In the genomic region with DNA sequence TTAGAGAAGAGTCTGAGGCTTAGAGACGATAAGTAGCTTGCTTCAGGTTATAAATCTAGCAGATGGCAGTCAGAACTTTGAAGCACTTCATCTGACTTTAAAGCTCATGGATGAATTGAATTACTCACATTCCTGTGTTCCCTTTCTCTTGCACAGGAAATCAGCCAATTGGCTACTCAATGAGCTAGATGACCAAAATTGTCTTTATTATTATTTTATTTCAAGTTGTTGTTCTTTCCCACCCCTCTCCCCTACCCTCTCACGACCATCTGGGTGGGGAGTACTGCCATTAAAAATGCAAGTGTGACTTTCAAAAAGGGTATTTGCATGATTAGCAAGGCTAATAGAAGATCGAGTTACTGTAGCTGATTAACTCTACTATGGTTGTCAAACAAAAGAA, we compare ENCODE assay signal across 17 cellular contexts.
"Had no signal": no experiment of that assay in that cellular context is flagged by ENCODE, and none has a peak within 500 bp of the region (broad histone marks: within the 10 kb centered on the region; RNA-seq: fewer than 3 reads in every experiment).

No MANE protein-coding gene starts in this region.

- H3K4me1 ChIP-seq: ascending aorta, spleen, suprapubic skin had no signal

- H3K4me1 Mint-ChIP-seq: activated naive CD8-positive, alpha-beta T cell treated with anti-CD3 and anti-CD28 coated beads, Interleukin-2, amount 50 U/mL, for 24 hours; activated T-helper 17 cell treated with anti-CD3 and anti-CD28 coated beads, Interleukin-2, amount 50 U/mL, for 72 hours had no signal

- H3K9me3 ChIP-seq: ascending aorta, spleen, suprapubic skin had no signal

- H3K36me3 ChIP-seq: ascending aorta, cardiac muscle cell, spleen, suprapubic skin had no signal

- H3K27me3 ChIP-seq: ascending aorta, cardiac muscle cell, hepatocyte, spleen, suprapubic skin had no signal

- H3K27ac ChIP-seq: ascending aorta, cardiac muscle cell, hepatocyte, spleen, suprapubic skin had no signal

- DNase-seq: activated CD4-positive, alpha-beta T cell treated with anti-CD3 and anti-CD28 coated beads, Interleukin-2, amount 50 U/mL, for 4 hours; activated CD4-positive, CD25-positive, alpha-beta regulatory T cell treated with anti-CD3 and anti-CD28 coated beads, Interleukin-2, amount 50 U/mL, for 72 hours; activated naive CD4-positive, alpha-beta T cell treated with Interleukin-2 at 50 U/mL for 16 hours; activated naive CD8-positive, alpha-beta T cell treated with anti-CD3 and anti-CD28 coated beads, Interleukin-2, amount 50 U/mL, for 24 hours; left ventricle myocardium superior; occipital lobe; right cardiac atrium; spleen; T-helper 9 cell had no signal

- H3K4me3 ChIP-seq: ascending aorta, cardiac muscle cell, hepatocyte, spleen, suprapubic skin had no signal

- H3K27me3 Mint-ChIP-seq: activated naive CD8-positive, alpha-beta T cell treated with anti-CD3 and anti-CD28 coated beads, Interleukin-2, amount 50 U/mL, for 24 hours; activated T-helper 17 cell treated with anti-CD3 and anti-CD28 coated beads, Interleukin-2, amount 50 U/mL, for 72 hours; progenitor cell of endocrine pancreas; stimulated activated naive CD8-positive, alpha-beta T cell treated with anti-CD3 and anti-CD28 coated beads, Interleukin-15, Interleukin-2, amounts not matched to agents 100 ng/mL and 50 ng/mL, for 24 hours had no signal

- H3K4me3 Mint-ChIP-seq: activated naive CD8-positive, alpha-beta T cell treated with anti-CD3 and anti-CD28 coated beads, Interleukin-2, amount 50 U/mL, for 24 hours; activated T-helper 17 cell treated with anti-CD3 and anti-CD28 coated beads, Interleukin-2, amount 50 U/mL, for 72 hours; nephron; stimulated activated naive CD8-positive, alpha-beta T cell treated with anti-CD3 and anti-CD28 coated beads, Interleukin-15, Interleukin-2, amounts not matched to agents 100 ng/mL and 50 ng/mL, for 24 hours had no signal

- H3K27ac Mint-ChIP-seq: activated naive CD8-positive, alpha-beta T cell treated with anti-CD3 and anti-CD28 coated beads, Interleukin-2, amount 50 U/mL, for 24 hours; activated T-helper 17 cell treated with anti-CD3 and anti-CD28 coated beads, Interleukin-2, amount 50 U/mL, for 72 hours; progenitor cell of endocrine pancreas; stimulated activated naive CD8-positive, alpha-beta T cell treated with anti-CD3 and anti-CD28 coated beads, Interleukin-15, Interleukin-2, amounts not matched to agents 100 ng/mL and 50 ng/mL, for 24 hours had no signal

- H3K9me3 Mint-ChIP-seq: activated naive CD8-positive, alpha-beta T cell treated with anti-CD3 and anti-CD28 coated beads, Interleukin-2, amount 50 U/mL, for 24 hours; activated T-helper 17 cell treated with anti-CD3 and anti-CD28 coated beads, Interleukin-2, amount 50 U/mL, for 72 hours; nephron; stimulated activated naive CD8-positive, alpha-beta T cell treated with anti-CD3 and anti-CD28 coated beads, Interleukin-15, Interleukin-2, amounts not matched to agents 100 ng/mL and 50 ng/mL, for 24 hours had no signal
